ENCODE assay signal across 9 cellular contexts in the genomic region with DNA sequence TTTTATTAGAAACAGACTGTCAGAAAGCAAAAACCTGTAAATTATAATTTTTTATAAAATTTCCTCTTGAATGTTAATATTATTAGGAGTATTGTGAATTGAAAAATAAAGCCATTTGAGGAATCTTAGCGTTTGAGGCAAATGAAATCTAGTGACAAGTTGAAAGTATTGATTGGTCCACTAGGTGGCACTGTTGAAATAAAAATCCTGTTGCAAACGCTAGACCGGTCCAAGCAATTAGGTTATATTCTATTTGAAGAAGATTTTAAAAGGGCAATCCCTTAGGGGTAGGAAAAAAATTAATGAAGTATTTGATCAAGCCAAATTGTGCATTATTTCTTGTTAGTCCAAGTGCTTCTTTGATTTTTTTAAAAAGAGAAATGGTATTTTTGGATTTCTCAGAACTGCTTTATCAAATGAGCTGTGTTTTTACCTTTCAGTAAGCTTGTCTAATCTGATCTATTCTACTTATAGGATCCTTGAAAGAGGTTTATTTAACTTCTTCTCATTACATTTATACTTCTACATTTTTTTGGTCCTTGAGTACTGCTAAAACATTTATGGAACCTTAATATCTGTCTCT. TPM values are rescaled to one million over a fixed set of nuclear protein-coding genes. Genes with fewer than 3 reads are reported as not detected.
DNase-seq lines count a peak whose midpoint lies in the region; ATAC-seq and TF ChIP-seq lines count a peak whose summit lies in the region.
"Had no signal": no experiment of that assay in that cellular context is flagged by ENCODE, and none has a peak within 500 bp of the region (broad histone marks: within the 10 kb centered on the region; RNA-seq: fewer than 3 reads in every experiment).

No MANE protein-coding gene starts in this region.

- intact Hi-C loops in stomach (cut with DNase I; ENCODE audit: low total_unique reads) = no loop called here

- H3K4me1 ChIP-seq in stomach = no peaks in the 10 kb centered on the region

- DNase-seq in AML-193 (lab: John Stamatoyannopoulos, UW) = peak; percentile 53 to 56
- peak; percentile 71 for DNase-seq in NCI-H460 (ENCODE audit: extremely low read depth, low read depth)
- peak; percentile 60 for DNase-seq in astrocyte of the cerebellum (ENCODE audit: low read depth)
- peak; percentile 68 for DNase-seq in iPS-NIHi11 (ENCODE audit: low spot score)
- no peak for DNase-seq in stomach
- DNase-seq in cortex of kidney (lab: John Stamatoyannopoulos, UW) = no peak

- peaks cover 0 to 8% (median 7%) of the 10 kb centered on the region in 4 donors for H3K36me3 ChIP-seq in stomach

- TF ChIP-seq CTCF in GM12873 (IDR thresholded peaks at IDR 0.05; ENCODE audit: insufficient read depth, low read depth, low read length, missing control alignments) (peak; percentile 54), astrocyte of the cerebellum (IDR thresholded peaks at IDR 0.05; ENCODE audit: low read depth, low read length, missing control alignments) (peak; percentile 59), stomach (IDR thresholded peaks at IDR 0.05) (peak in 5 of 7 experiments; percentile 40 to 74 (median 52))

- no peak for TF ChIP-seq POLR2A in stomach (IDR thresholded peaks at IDR 0.05)

- 2 to 4% (median 3%) methylated on average over 3 of the region's 3 CpGs for WGBS in stomach, 5 donors

- no peaks in the 10 kb centered on the region for H3K27me3 ChIP-seq in stomach

- H3K4me3 ChIP-seq in astrocyte of the cerebellum (ENCODE audit: low read depth, low read length) (no peak overlapping the region), stomach (no peak overlapping the region)
- H3K4me3 ChIP-seq: skin epidermis had no signal

- H3K9me3 ChIP-seq in stomach = no peaks in the 10 kb centered on the region

- in situ Hi-C loops in astrocyte of the cerebellum (cut with HindIII; ENCODE audit: low sequenced_read_pairs) = no loop called here

- H3K27ac ChIP-seq in stomach = no peak overlapping the region
- H3K27ac ChIP-seq: skin epidermis had no signal

- ATAC-seq in HG03354 (IDR thresholded peaks at IDR 0.05; ENCODE audit: poor library complexity, severe bottlenecking, unreplicated experiment) = peak; percentile 78

- no peak for TF ChIP-seq EP300 in stomach (IDR thresholded peaks at IDR 0.05)

RNA-seq across cellular contexts. Expression of a gene that starts 57.7 kb away (rescaled TPM):
- 12.7 and 13.9 TPM in 2 replicates for total RNA-seq in NCI-H460 (2014; rRNA removed; shearing (Covaris generic))
- 4.9 and 11.6 TPM in 2 replicates for polyA plus RNA-seq in NCI-H460 (2014; cell fraction: nucleus; rRNA removed)
- 10 to 100 TPM in 2 of 5 donors, 1 to 10 TPM in 3; 2.3 to 42.4 (median 8.4) TPM for total RNA-seq in stomach
- polyA plus RNA-seq in stomach = 1 to 10 TPM; 4.1 to 7.7 (median 4.7) TPM

Comparison
In these comparisons a context has a peak if more than half of its experiments do, and no peak if none do; other contexts are left out.
1. DNase-seq: peak in AML-193 (2 of 2), NCI-H460 (single experiment), astrocyte of the cerebellum (single experiment) and iPS-NIHi11 (single experiment); none in stomach (single experiment) and cortex of kidney (single experiment).
2. Peak in every context shown above with its lines, with median percentiles within 50 percentile points of each other: CTCF ChIP-seq.